9 cellular contexts compared by ENCODE assay signal in genomic region chr3:151327571-151328198, GRCh38. TPM values are rescaled to one million over a fixed set of nuclear protein-coding genes. Genes with fewer than 3 reads are reported as not detected.
DNase-seq lines count a peak whose midpoint lies in the region; ATAC-seq and FAIRE-seq lines count a peak whose summit lies in the region.
"Had no signal": no experiment of that assay in that cellular context is flagged by ENCODE, and none has a peak within 500 bp of the region (broad histone marks: within the 10 kb centered on the region; RNA-seq: fewer than 3 reads in every experiment).

No MANE protein-coding gene starts in this region.

- ATAC-seq in GM21526 (IDR thresholded peaks at IDR 0.05; ENCODE audit: low FRiP score, unreplicated experiment) (no peak), HG02973 (IDR thresholded peaks at IDR 0.05; ENCODE audit: unreplicated experiment) (no peak)

- no peak overlapping the region for H3K23ac ChIP-seq in mesendoderm (ENCODE audit: low read length)

- whole genome bisulfite sequencing in mesendoderm (ENCODE audit: extremely low coverage, insufficient coverage, low lambda C conversion rate), result 100% methylated on average over 1 of the region's 3 CpGs

- H3K36me3 ChIP-seq in mesendoderm (ENCODE audit: control insufficient read depth, insufficient read depth, low read length), result no peaks in the 10 kb centered on the region

- no peak overlapping the region for H3K4ac ChIP-seq in mesendoderm (ENCODE audit: low read depth, low read length)

- H2BK15ac ChIP-seq in mesendoderm (replicated peaks; ENCODE audit: low read depth), result no peak overlapping the region

- H3K4me3 ChIP-seq in mesendoderm (ENCODE audit: low read length), result no peak overlapping the region

- H3K4me1 ChIP-seq in mesendoderm (ENCODE audit: control insufficient read depth, low read depth, low read length), result no peaks in the 10 kb centered on the region

- peak; percentile 91 for FAIRE-seq in G401.6 (lab: Jason Lieb, UNC)

- no peak overlapping the region for H4K8ac ChIP-seq in mesendoderm (ENCODE audit: low read depth, low read length)

- H3K79me2 ChIP-seq in mesendoderm (ENCODE audit: control insufficient read depth, insufficient read depth, low read length), result no peaks in the 10 kb centered on the region

- no peak overlapping the region for H4K5ac ChIP-seq in mesendoderm (ENCODE audit: low read length)

- H2AK5ac ChIP-seq in mesendoderm (ENCODE audit: low read length), result no peak overlapping the region

- H3K4me2 ChIP-seq in mesendoderm (ENCODE audit: low read length), result no peak overlapping the region

- H3K27me3 ChIP-seq in mesendoderm (ENCODE audit: insufficient read depth, low read length, poor library complexity), result no peaks in the 10 kb centered on the region

- H3K18ac ChIP-seq in mesendoderm (ENCODE audit: low read length), result no peak overlapping the region

- no peak overlapping the region for H3K9ac ChIP-seq in mesendoderm (ENCODE audit: low read length)

- no peak overlapping the region for H2BK120ac ChIP-seq in mesendoderm (ENCODE audit: low read depth, low read length)

- no peaks in the 10 kb centered on the region for H3K79me1 ChIP-seq in mesendoderm (ENCODE audit: low read length)

- no peak overlapping the region for H3K27ac ChIP-seq in mesendoderm (ENCODE audit: low read depth, low read length)

- H2BK5ac ChIP-seq in mesendoderm (ENCODE audit: low read length), result no peak overlapping the region

- DNase-seq in NCI-H1694 (lab: John Stamatoyannopoulos, UW), result peak; percentile 10
- DNase-seq in cerebellum (ENCODE audit: low spot score), result peak; percentile 4
- peak; percentile 23 for DNase-seq in myocyte (ENCODE audit: low read depth)
- DNase-seq in mesendoderm, result no peak
- no peak for DNase-seq in AG08396 (ENCODE audit: low spot score)
- DNase-seq: naive B cell had no signal

- no peak overlapping the region for H3K56ac ChIP-seq in mesendoderm (ENCODE audit: low read length)

RNA-seq across cellular contexts. Expression of gene P2RY13, which starts 1.7 kb away (rescaled TPM):
- total RNA-seq in cerebellum, result 1.7 TPM
- total RNA-seq in myocyte, result not detected in 2 replicates
- not detected for polyA plus RNA-seq in myocyte (2012)
- polyA plus RNA-seq in mesendoderm (2013, experiment 1 of 2), result not detected
- not detected for polyA plus RNA-seq in mesendoderm (2013, experiment 2 of 2)

RNA-seq across cellular contexts. Expression of gene GPR87, which starts 11.1 kb away (rescaled TPM):
- not detected for total RNA-seq in cerebellum
- total RNA-seq in myocyte, result not detected in 2 replicates
- not detected for polyA plus RNA-seq in myocyte (2012)
- 0.70 TPM for polyA plus RNA-seq in mesendoderm (2013, experiment 1 of 2)
- polyA plus RNA-seq in mesendoderm (2013, experiment 2 of 2), result 0.55 TPM

RNA-seq across cellular contexts. Expression of gene P2RY14, which starts 49.3 kb away (rescaled TPM):
- total RNA-seq in cerebellum, result 0.91 TPM
- total RNA-seq in myocyte, result not detected in 2 replicates
- polyA plus RNA-seq in myocyte (2012), result not detected
- polyA plus RNA-seq in mesendoderm (2013, experiment 1 of 2), result 0.01 TPM
- polyA plus RNA-seq in mesendoderm (2013, experiment 2 of 2), result 0.03 TPM

RNA-seq across cellular contexts. Expression of gene P2RY12, which starts 56.9 kb away (rescaled TPM):
- total RNA-seq in cerebellum (20.6 TPM), myocyte (not detected in 2 replicates)
- not detected for polyA plus RNA-seq in myocyte (2012)
- not detected for polyA plus RNA-seq in mesendoderm (2013, experiment 1 of 2)
- polyA plus RNA-seq in mesendoderm (2013, experiment 2 of 2), result not detected

Comparison
In these comparisons a context has a peak if more than half of its experiments do, and no peak if none do; other contexts are left out.
1. DNase-seq: peak in NCI-H1694 (single experiment), cerebellum (single experiment) and myocyte (single experiment); none in mesendoderm (single experiment) and AG08396 (single experiment).